Comparison of ENCODE assay signal across 7 cellular contexts in the genomic region with DNA sequence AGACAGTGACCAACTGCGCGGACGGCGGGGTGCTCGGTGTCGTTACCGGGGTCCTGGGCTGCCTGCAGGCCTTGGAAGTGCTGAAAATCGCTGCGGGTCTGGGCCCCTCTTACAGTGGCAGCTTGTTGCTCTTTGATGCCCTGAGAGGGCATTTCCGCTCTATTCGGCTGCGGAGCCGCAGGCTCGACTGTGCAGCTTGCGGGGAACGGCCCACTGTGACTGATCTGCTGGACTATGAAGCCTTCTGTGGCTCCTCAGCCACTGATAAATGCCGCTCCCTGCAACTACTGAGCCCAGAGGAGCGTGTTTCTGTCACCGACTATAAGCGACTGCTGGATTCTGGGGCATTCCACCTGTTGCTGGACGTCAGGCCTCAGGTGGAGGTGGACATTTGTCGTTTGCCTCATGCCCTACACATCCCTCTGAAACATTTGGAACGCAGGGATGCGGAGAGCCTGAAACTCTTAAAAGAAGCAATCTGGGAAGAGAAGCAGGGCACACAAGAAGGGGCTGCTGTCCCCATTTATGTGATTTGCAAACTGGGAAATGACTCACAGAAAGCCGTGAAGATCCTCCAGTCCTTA. TPM values are rescaled to one million over a fixed set of nuclear protein-coding genes. Genes with fewer than 3 reads are reported as not detected.
A peak's percentile ranks its signal among the peaks of the same experiment; 100 is the strongest.
DNase-seq lines count a peak whose midpoint lies in the region; ATAC-seq, FAIRE-seq and TF ChIP-seq lines count a peak whose summit lies in the region.

No MANE protein-coding gene starts in this region.

- no peaks in the 10 kb centered on the region for H3K9me3 Mint-ChIP-seq in activated naive CD4-positive, alpha-beta T cell treated with anti-CD3 and anti-CD28 coated beads, Interleukin-2, amount 50 U/mL, for 72 hours
- H3K9me3 Mint-ChIP-seq in stimulated activated naive CD8-positive, alpha-beta T cell treated with anti-CD3 and anti-CD28 coated beads, Interleukin-15, amount 100 ng/mL, for 72 hours = no peaks in the 10 kb centered on the region

- dilution Hi-C loops in keratinocyte (cut with MboI; ENCODE audit: extremely low pct_ligation_motif_present, low sequenced_read_pairs) = no loop called here

- no peak overlapping the region for H2AFZ ChIP-seq in keratinocyte (ENCODE audit: control insufficient read depth, low read length)

- H3K9me3 ChIP-seq in HUES48 (ENCODE audit: control insufficient read depth, insufficient read depth, low read length) (no peaks in the 10 kb centered on the region), keratinocyte (ENCODE audit: control insufficient read depth, low read depth, low read length) (no peaks in the 10 kb centered on the region)

- H3K36me3 ChIP-seq in HUES48 (ENCODE audit: control insufficient read depth, insufficient read depth, low read length) = peaks cover 14% of the 10 kb centered on the region
- H3K36me3 ChIP-seq in keratinocyte (ENCODE audit: control insufficient read depth in 2 of 2, extremely low read depth in 1 of 2, insufficient read depth in 2 of 2, low read length in 2 of 2) = peaks cover 0 to 3% of the 10 kb centered on the region in 2 experiments

- H3K4me1 Mint-ChIP-seq in stimulated activated naive CD8-positive, alpha-beta T cell treated with anti-CD3 and anti-CD28 coated beads, Interleukin-15, amount 100 ng/mL, for 72 hours = peaks cover 49% of the 10 kb centered on the region

- peak overlapping the region; percentile 96 for H3K4me2 ChIP-seq in keratinocyte (ENCODE audit: control insufficient read depth, extremely low read depth, insufficient read depth, low read depth, low read length)

- peak overlapping the region; percentile 96 for H3K4me3 ChIP-seq in HUES48 (ENCODE audit: low read depth, low read length)
- H3K4me3 ChIP-seq in keratinocyte (ENCODE audit: control insufficient read depth in 2 of 3, extremely low read depth in 1 of 3, insufficient read depth in 2 of 3, low read depth in 1 of 3, low read length in 3 of 3) = peak overlapping the region; percentile 69 to 99 (median 99)

- peak overlapping the region; percentile 97 to 98 for H3K4me3 Mint-ChIP-seq in stimulated activated naive CD8-positive, alpha-beta T cell treated with anti-CD3 and anti-CD28 coated beads, Interleukin-15, amount 100 ng/mL, for 72 hours

- no peaks in the 10 kb centered on the region for H3K27me3 Mint-ChIP-seq in stimulated activated naive CD8-positive, alpha-beta T cell treated with anti-CD3 and anti-CD28 coated beads, Interleukin-15, amount 100 ng/mL, for 72 hours

- no peaks in the 10 kb centered on the region for H3K9me1 ChIP-seq in keratinocyte (ENCODE audit: control insufficient read depth, extremely low read depth, insufficient read depth, low read length)

- H3K4me1 ChIP-seq in HUES48 (ENCODE audit: control insufficient read depth, insufficient read depth, low read length) = peaks cover 9% of the 10 kb centered on the region
- peaks cover 17% of the 10 kb centered on the region for H3K4me1 ChIP-seq in keratinocyte (ENCODE audit: control insufficient read depth, extremely low read depth, insufficient read depth, low read length)

- DNase-seq in activated naive CD4-positive, alpha-beta T cell treated with anti-CD3 and anti-CD28 coated beads, Interleukin-2, amount 50 U/mL, for 72 hours (ENCODE audit: low spot score in 2 of 2) = no peak
- DNase-seq in keratinocyte (ENCODE audit: low read depth, low spot score) (no peak), ACHN (no peak), midbrain (lab: John Stamatoyannopoulos, UW) (no peak)
- no peak for DNase-seq in stimulated activated naive CD8-positive, alpha-beta T cell treated with anti-CD3 and anti-CD28 coated beads, Interleukin-15, amount 100 ng/mL, for 72 hours

- peaks cover 72% of the 10 kb centered on the region for H3K79me2 ChIP-seq in keratinocyte (ENCODE audit: control insufficient read depth, insufficient read depth, low read length)

- H3K9ac ChIP-seq in HUES48 (ENCODE audit: low read depth, low read length) (peak overlapping the region; percentile 99; the same call in 1 of the 2 replicates), keratinocyte (ENCODE audit: control insufficient read depth, extremely low read depth, insufficient read depth, low read length) (peak overlapping the region; percentile 94)

- ATAC-seq in activated naive CD4-positive, alpha-beta T cell treated with anti-CD3 and anti-CD28 coated beads, Interleukin-2, amount 50 U/mL, for 72 hours = no peak
- ATAC-seq in stimulated activated naive CD8-positive, alpha-beta T cell treated with anti-CD3 and anti-CD28 coated beads, Interleukin-15, amount 100 ng/mL, for 72 hours = no peak
- no peak for ATAC-seq in GM18502 (IDR thresholded peaks at IDR 0.05; ENCODE audit: poor library complexity, unreplicated experiment)

- no peak for FAIRE-seq in keratinocyte (lab: Jason Lieb, UNC)

- H3K27ac ChIP-seq in HUES48 (ENCODE audit: low read depth, low read length) = no peak overlapping the region
- peak overlapping the region; percentile 100 for H3K27ac ChIP-seq in keratinocyte (ENCODE audit: control insufficient read depth, insufficient read depth, low read length)

- in situ Hi-C loops in ACHN (cut with HindIII; ENCODE audit: low pct_ligation_motif_present, low pct_unique_long_range_greater_than_20kb, low sequenced_read_pairs) = no loop called here

- H3K27ac Mint-ChIP-seq in activated naive CD4-positive, alpha-beta T cell treated with anti-CD3 and anti-CD28 coated beads, Interleukin-2, amount 50 U/mL, for 72 hours = peak overlapping the region; percentile 87 to 99
- H3K27ac Mint-ChIP-seq in stimulated activated naive CD8-positive, alpha-beta T cell treated with anti-CD3 and anti-CD28 coated beads, Interleukin-15, amount 100 ng/mL, for 72 hours = peak overlapping the region in 1 of 2 donors; percentile 100

- H3K27me3 ChIP-seq in HUES48 (ENCODE audit: control insufficient read depth, insufficient read depth, low read length) (no peaks in the 10 kb centered on the region), keratinocyte (ENCODE audit: control insufficient read depth, extremely low read depth, insufficient read depth, low read length) (no peaks in the 10 kb centered on the region)

- peaks cover 9% of the 10 kb centered on the region for H4K20me1 ChIP-seq in keratinocyte (ENCODE audit: control insufficient read depth, extremely low read depth, insufficient read depth, low read length)

- no peak for TF ChIP-seq CTCF in keratinocyte (optimal IDR thresholded peaks at IDR 0.05 in 1 of 3, IDR thresholded peaks at IDR 0.05 in 1 of 3, conservative IDR thresholded peaks at IDR 0.05 in 1 of 3; ENCODE audit: extremely low read depth in 1 of 3, insufficient read depth in 2 of 3, low read length in 3 of 3)

- peaks cover 18 to 22% of the 10 kb centered on the region in 2 donors for H3K36me3 Mint-ChIP-seq in activated naive CD4-positive, alpha-beta T cell treated with anti-CD3 and anti-CD28 coated beads, Interleukin-2, amount 50 U/mL, for 72 hours

RNA-seq across cellular contexts. Expression of a gene that starts 1.0 kb away (rescaled TPM):
- 1 to 10 TPM; 2.4 to 4.3 TPM for total RNA-seq in activated naive CD4-positive, alpha-beta T cell treated with anti-CD3 and anti-CD28 coated beads, Interleukin-2, amount 50 U/mL, for 72 hours
- polyA plus RNA-seq in keratinocyte = 4.0 to 5.8 TPM (median 4.5 TPM) in 3 replicates
- polyA plus RNA-seq in keratinocyte (2011; ENCODE audit: low read depth) = 1.1 TPM
- 3.1 and 3.4 TPM in 2 replicates for polyA plus RNA-seq in keratinocyte (2011; cell fraction: cytosol; rRNA removed)
- polyA plus RNA-seq in keratinocyte (2011; cell fraction: nucleus; rRNA removed) = 4.7 and 5.6 TPM in 2 replicates
- polyA plus RNA-seq in keratinocyte (2012; ENCODE audit: low replicate concordance) = 2.8 and 5.2 TPM in 2 replicates
- polyA minus RNA-seq in keratinocyte = 6.3 to 10.3 TPM (median 7.0 TPM) in 3 replicates
- polyA minus RNA-seq in keratinocyte (2011; cell fraction: cytosol; rRNA and poly(A)+ RNA removed) = 8.2 TPM
- polyA minus RNA-seq in keratinocyte (2011; cell fraction: nucleus; rRNA and poly(A)+ RNA removed) = 7.5 and 8.1 TPM in 2 replicates

RNA-seq across cellular contexts. Expression of a gene that starts 1.3 kb away (rescaled TPM):
- 10 to 100 TPM; 53.0 to 58.0 TPM for total RNA-seq in activated naive CD4-positive, alpha-beta T cell treated with anti-CD3 and anti-CD28 coated beads, Interleukin-2, amount 50 U/mL, for 72 hours
- 57.2 to 99.4 TPM (median 78.0 TPM) in 3 replicates for polyA plus RNA-seq in keratinocyte
- polyA plus RNA-seq in keratinocyte (2011; ENCODE audit: low read depth) = 54.8 TPM
- polyA plus RNA-seq in keratinocyte (2011; cell fraction: cytosol; rRNA removed) = 52.2 and 67.8 TPM in 2 replicates
- polyA plus RNA-seq in keratinocyte (2011; cell fraction: nucleus; rRNA removed) = 56.3 and 100 TPM in 2 replicates
- 64.9 and 71.9 TPM in 2 replicates for polyA plus RNA-seq in keratinocyte (2012; ENCODE audit: low replicate concordance)
- 4.3 to 21.9 TPM (median 14.2 TPM) in 3 replicates for polyA minus RNA-seq in keratinocyte
- polyA minus RNA-seq in keratinocyte (2011; cell fraction: cytosol; rRNA and poly(A)+ RNA removed) = 26.7 TPM
- polyA minus RNA-seq in keratinocyte (2011; cell fraction: nucleus; rRNA and poly(A)+ RNA removed) = 16.5 and 22.0 TPM in 2 replicates

RNA-seq across cellular contexts. Expression of a gene that starts 28.4 kb away (rescaled TPM):
- total RNA-seq in activated naive CD4-positive, alpha-beta T cell treated with anti-CD3 and anti-CD28 coated beads, Interleukin-2, amount 50 U/mL, for 72 hours = 10 to 100 TPM; 65.1 to 70.7 TPM
- 21.6 to 31.3 TPM (median 29.3 TPM) in 3 replicates for polyA plus RNA-seq in keratinocyte
- 29.4 TPM for polyA plus RNA-seq in keratinocyte (2011; ENCODE audit: low read depth)
- 18.1 and 33.5 TPM in 2 replicates for polyA plus RNA-seq in keratinocyte (2011; cell fraction: cytosol; rRNA removed)
- polyA plus RNA-seq in keratinocyte (2011; cell fraction: nucleus; rRNA removed) = 59.4 and 69.7 TPM in 2 replicates
- 34.7 and 35.3 TPM in 2 replicates for polyA plus RNA-seq in keratinocyte (2012; ENCODE audit: low replicate concordance)
- polyA minus RNA-seq in keratinocyte = 31.1 to 61.9 TPM (median 31.2 TPM) in 3 replicates
- polyA minus RNA-seq in keratinocyte (2011; cell fraction: cytosol; rRNA and poly(A)+ RNA removed) = 16.7 TPM
- 31.7 and 73.8 TPM in 2 replicates for polyA minus RNA-seq in keratinocyte (2011; cell fraction: nucleus; rRNA and poly(A)+ RNA removed)
